Comparison of ENCODE assay signal across 19 cellular contexts in the genomic region with DNA sequence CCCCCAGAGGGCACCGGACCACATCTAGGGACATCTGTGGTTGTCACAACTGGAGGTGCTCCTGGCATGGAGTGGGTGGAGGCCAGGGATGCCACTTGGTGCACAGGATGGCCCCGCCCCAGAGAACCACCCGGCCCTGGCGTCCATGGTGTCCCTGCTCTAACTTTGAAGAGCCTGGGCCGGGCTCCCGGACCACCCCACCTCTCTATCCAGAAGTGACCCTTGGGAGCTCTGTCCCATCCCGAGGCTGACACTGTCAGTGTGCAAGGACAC. TPM values are rescaled to one million over a fixed set of nuclear protein-coding genes. Genes with fewer than 3 reads are reported as not detected.
DNase-seq lines count a peak whose midpoint lies in the region; ATAC-seq and TF ChIP-seq lines count a peak whose summit lies in the region.
"Had no signal": no experiment of that assay in that cellular context is flagged by ENCODE, and none has a peak within 500 bp of the region (broad histone marks: within the 10 kb centered on the region; RNA-seq: fewer than 3 reads in every experiment).

No MANE protein-coding gene starts in this region.

- no peak for TF ChIP-seq POLR2A in gastrocnemius medialis (IDR thresholded peaks at IDR 0.05)

- H3K4me1 ChIP-seq in BLaER1 treated with 17β-estradiol and CSF1 and Interleukin-3, amounts not matched to agents 10 nM and 100 nM: peaks cover 51 to 70% (median 62%) of the 10 kb centered on the region in 10 experiments
- peaks cover 53 to 57% of the 10 kb centered on the region in 2 donors for H3K4me1 ChIP-seq in gastrocnemius medialis
- H3K4me1 ChIP-seq: Caco-2 had no signal

- ATAC-seq in gastrocnemius medialis (no peak), WTC11 (no peak)
- ATAC-seq: A549 had no signal

- H3K4me2 ChIP-seq in BLaER1 treated with 17β-estradiol and CSF1 and Interleukin-3, amounts not matched to agents 10 nM and 100 nM: peak overlapping the region; percentile 84 to 99 (median 95)

- H3K27ac ChIP-seq in BLaER1 treated with 17β-estradiol and CSF1 and Interleukin-3, amounts not matched to agents 10 nM and 100 nM: peak overlapping the region; percentile 45 to 70 (median 60); a peak in 20 of 22 replicates
- peak overlapping the region; percentile 100 for H3K27ac ChIP-seq in RWPE1
- peak overlapping the region; percentile 95 for H3K27ac ChIP-seq in epithelial cell of prostate
- H3K27ac ChIP-seq in gastrocnemius medialis: peak overlapping the region; percentile 95 to 97 (median 96)

- intact Hi-C loops in gastrocnemius medialis (cut with DNase I; ENCODE audit: low total_unique reads): loop anchor here (2.0 kb wide), 1 partner anchor 14 kb away; no protein-coding TSS in a partner anchor

- no peak overlapping the region for H3K4me3 Mint-ChIP-seq in WTC11
- H3K4me3 Mint-ChIP-seq: CD4-positive, CD25-positive, alpha-beta regulatory T cell had no signal

- H3K27me3 ChIP-seq in BLaER1 treated with 17β-estradiol and CSF1 and Interleukin-3, amounts not matched to agents 10 nM and 100 nM: no peaks in the 10 kb centered on the region
- H3K27me3 ChIP-seq in gastrocnemius medialis: no peaks in the 10 kb centered on the region

- POLR2A ChIA-PET in RWPE1 (lab: Yijun Ruan, JAX; ENCODE audit: low non-redundant PET) (no interaction called here), WTC11 (lab: Charles Lee) (no interaction called here)

- H4K20me1 ChIP-seq in BLaER1 treated with 17β-estradiol and CSF1 and Interleukin-3, amounts not matched to agents 10 nM and 100 nM: peaks cover 0 to 82% (median 44%) of the 10 kb centered on the region in 11 experiments; a peak in 19 of 22 replicates

- DNase-seq in RWPE1 (ENCODE audit: low spot score) (no peak), epithelial cell of prostate (ENCODE audit: low read depth, low spot score) (no peak), gastrocnemius medialis (no peak), DMS53 (lab: John Stamatoyannopoulos, UW) (no peak), WTC11 (ENCODE audit: low spot score) (no peak), occipital lobe (lab: John Stamatoyannopoulos, UW) (no peak), dermis blood vessel endothelial cell (no peak)
- DNase-seq: Caco-2; CD4-positive, CD25-positive, alpha-beta regulatory T cell; HCEC 1CT; Karpas-422; MM.1S; NCI-H1092 treated with DMSO at 0.1 percent for 48 hours; NCI-H2107; NCI-H2227 treated with DMSO at 0.1 percent for 48 hours; NCI-H526; SIG-M5 had no signal

- H3K9ac ChIP-seq in BLaER1 treated with 17β-estradiol and CSF1 and Interleukin-3, amounts not matched to agents 10 nM and 100 nM: peak overlapping the region; percentile 46 to 74 (median 59); a peak in 21 of 22 replicates

- H3K4me1 Mint-ChIP-seq in WTC11: no peaks in the 10 kb centered on the region
- H3K4me1 Mint-ChIP-seq: CD4-positive, CD25-positive, alpha-beta regulatory T cell had no signal

- no peaks in the 10 kb centered on the region for H3K9me3 ChIP-seq in BLaER1 treated with 17β-estradiol and CSF1 and Interleukin-3, amounts not matched to agents 10 nM and 100 nM (replicated peaks in 1 of 11)
- H3K9me3 ChIP-seq in gastrocnemius medialis: no peaks in the 10 kb centered on the region
- H3K9me3 ChIP-seq: A549, Caco-2 had no signal

- no peaks in the 10 kb centered on the region for H3K27me3 Mint-ChIP-seq in WTC11 (ENCODE audit: low read depth)
- H3K27me3 Mint-ChIP-seq: CD4-positive, CD25-positive, alpha-beta regulatory T cell had no signal

- H3K36me3 ChIP-seq in BLaER1 treated with 17β-estradiol and CSF1 and Interleukin-3, amounts not matched to agents 10 nM and 100 nM: peaks cover 74 to 99% (median 91%) of the 10 kb centered on the region in 11 experiments
- peaks cover 0 to 44% of the 10 kb centered on the region in 2 donors for H3K36me3 ChIP-seq in gastrocnemius medialis

- in situ Hi-C loops in gastrocnemius medialis (cut with MboI; ENCODE audit: low sequenced_read_pairs in 4 of 4): no loop called here

- H3K36me3 Mint-ChIP-seq in WTC11: peaks cover 38% of the 10 kb centered on the region

- TF ChIP-seq CTCF in RWPE1 (conservative IDR thresholded peaks at IDR 0.05; ENCODE audit: low read depth) (no peak), gastrocnemius medialis (IDR thresholded peaks at IDR 0.05 in 4 of 5, conservative IDR thresholded peaks at IDR 0.05 in 1 of 5) (no peak), WTC11 (IDR thresholded peaks at IDR 0.05) (no peak)

- H3K4me3 ChIP-seq in BLaER1 treated with 17β-estradiol and CSF1 and Interleukin-3, amounts not matched to agents 10 nM and 100 nM: peak overlapping the region in 7 of 10 experiments; percentile 21 to 55 (median 39); a peak in 10 of 20 replicates
- H3K4me3 ChIP-seq in gastrocnemius medialis: no peak overlapping the region
- H3K4me3 ChIP-seq: A549 had no signal

- H3K9me3 Mint-ChIP-seq in WTC11: no peaks in the 10 kb centered on the region
- H3K9me3 Mint-ChIP-seq: CD4-positive, CD25-positive, alpha-beta regulatory T cell had no signal

- CTCF ChIA-PET in RWPE1 (lab: Yijun Ruan, JAX) (interaction anchor here (0.7 kb wide), 1 partner anchor 63 kb away, joined by 3 read pairs; no protein-coding TSS in a partner anchor), WTC11 (lab: Charles Lee) (no interaction called here)

- no peak overlapping the region for H3K27ac Mint-ChIP-seq in WTC11
- H3K27ac Mint-ChIP-seq: CD4-positive, CD25-positive, alpha-beta regulatory T cell had no signal

TF ChIP-seq in WTC11, 78 proteins besides CTCF, POLR2A, EP300 and RAD21 (continues in another document):
- TF ChIP-seq PREB (CRISPR knock-in tag; IDR thresholded peaks at IDR 0.05; ENCODE audit: borderline replicate concordance) (no peak), ZNF263 (CRISPR knock-in tag; IDR thresholded peaks at IDR 0.05; ENCODE audit: low read depth) (no peak), JUN (CRISPR knock-in tag; IDR thresholded peaks at IDR 0.05) (no peak), KAT7 (CRISPR knock-in tag; IDR thresholded peaks at IDR 0.05; ENCODE audit: borderline replicate concordance) (no peak), FOXP4 (CRISPR knock-in tag; IDR thresholded peaks at IDR 0.05) (no peak), HMGA2 (CRISPR knock-in tag; IDR thresholded peaks at IDR 0.05) (no peak)
- TF ChIP-seq, protein P1, sequence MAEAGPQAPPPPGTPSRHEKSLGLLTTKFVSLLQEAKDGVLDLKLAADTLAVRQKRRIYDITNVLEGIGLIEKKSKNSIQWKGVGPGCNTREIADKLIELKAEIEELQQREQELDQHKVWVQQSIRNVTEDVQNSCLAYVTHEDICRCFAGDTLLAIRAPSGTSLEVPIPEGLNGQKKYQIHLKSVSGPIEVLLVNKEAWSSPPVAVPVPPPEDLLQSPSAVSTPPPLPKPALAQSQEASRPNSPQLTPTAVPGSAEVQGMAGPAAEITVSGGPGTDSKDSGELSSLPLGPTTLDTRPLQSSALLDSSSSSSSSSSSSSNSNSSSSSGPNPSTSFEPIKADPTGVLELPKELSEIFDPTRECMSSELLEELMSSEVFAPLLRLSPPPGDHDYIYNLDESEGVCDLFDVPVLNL (CRISPR knock-in tag; IDR thresholded peaks at IDR 0.05; ENCODE audit: borderline replicate concordance, low read depth): no peak

RNA-seq across cellular contexts. Expression of gene MYDGF, which starts 22.9 kb away (rescaled TPM):
- total RNA-seq in gastrocnemius medialis (10 to 100 TPM in 2 of 4 donors, 1 to 10 TPM in 2; 8.0 to 12.9 (median 10.1) TPM), WTC11 (2021) (54.2 to 59.1 TPM (median 58.2 TPM) in 3 replicates), occipital lobe (37.9 TPM), dermis blood vessel endothelial cell (140 and 183 TPM in 2 replicates)

RNA-seq across cellular contexts. Expression of gene DPP9, which starts 30.6 kb away (rescaled TPM):
- total RNA-seq in gastrocnemius medialis (100 to 1,000 TPM in 3 of 4 donors, 10 to 100 TPM in 1; 92.6 to 208 (median 148) TPM), WTC11 (2021) (36.0 to 52.9 TPM (median 38.3 TPM) in 3 replicates), occipital lobe (5.5 TPM), dermis blood vessel endothelial cell (42.9 and 64.4 TPM in 2 replicates)

RNA-seq across cellular contexts. Expression of gene TNFAIP8L1, which starts 53.7 kb away (rescaled TPM):
- total RNA-seq in gastrocnemius medialis (1 to 10 TPM; 1.3 to 2.9 (median 1.7) TPM), WTC11 (2021) (8.3 to 8.7 TPM (median 8.6 TPM) in 3 replicates), occipital lobe (5.6 TPM), dermis blood vessel endothelial cell (65.4 and 70.1 TPM in 2 replicates)

Comparison
In these comparisons a context has a peak if more than half of its experiments do, and no peak if none do; other contexts are left out.
1. H3K4me3 ChIP-seq: peak in BLaER1 treated with 17β-estradiol and CSF1 and Interleukin-3, amounts not matched to agents 10 nM and 100 nM (7 of 10); none in gastrocnemius medialis (0 of 4).
2. Peak in every context shown above with its lines, with median percentiles within 50 percentile points of each other: H3K27ac ChIP-seq.